ENCODE assay signal across 8 cellular contexts in the genomic region with DNA sequence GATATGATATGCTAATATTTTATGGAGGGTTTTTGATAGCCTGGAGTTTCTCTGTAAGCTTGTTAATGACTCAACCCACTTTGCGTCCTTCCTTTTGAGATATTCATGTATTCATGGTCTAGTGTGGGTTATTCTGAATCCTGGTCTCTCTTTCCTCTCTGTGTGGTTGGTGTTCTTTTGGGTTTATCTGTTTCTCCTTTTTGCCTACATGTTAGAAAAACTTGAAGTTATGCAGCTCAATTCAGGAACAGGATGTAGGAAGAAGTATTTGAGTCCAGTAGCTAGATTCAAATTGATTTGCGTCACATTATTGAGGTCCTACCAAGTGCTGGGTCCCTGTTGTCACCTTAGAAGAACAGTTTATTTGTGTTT. TPM values are rescaled to one million over a fixed set of nuclear protein-coding genes. Genes with fewer than 3 reads are reported as not detected.
A peak's percentile ranks its signal among the peaks of the same experiment; 100 is the strongest.
DNase-seq lines count a peak whose midpoint lies in the region; ATAC-seq and TF ChIP-seq lines count a peak whose summit lies in the region.

No MANE protein-coding gene starts in this region.

- no peak overlapping the region for H3K4me3 Mint-ChIP-seq in activated CD4-positive, alpha-beta T cell treated with anti-CD3 and anti-CD28 coated beads, Interleukin-2, amount 10 ng/mL, durations not matched to agents 7 days and 5 days

- POLR2A ChIA-PET in activated CD4-positive, alpha-beta T cell treated with anti-CD3 and anti-CD28 coated beads, Interleukin-2, amount 10 ng/mL, durations not matched to agents 7 days and 5 days (lab: Charles Lee) = no interaction called here

- no peak overlapping the region for H2AFZ ChIP-seq in hepatocyte

- H3K36me3 Mint-ChIP-seq in activated CD4-positive, alpha-beta T cell treated with anti-CD3 and anti-CD28 coated beads, Interleukin-2, amount 10 ng/mL, durations not matched to agents 7 days and 5 days (ENCODE audit: low read depth) = peaks cover 54% of the 10 kb centered on the region

- no peak for ATAC-seq in HG03469 (IDR thresholded peaks at IDR 0.05; ENCODE audit: unreplicated experiment)

- H3K9me3 ChIP-seq in hepatocyte (ENCODE audit: low read depth) = no peaks in the 10 kb centered on the region
- H3K9me3 ChIP-seq in stomach = no peaks in the 10 kb centered on the region

- no peaks in the 10 kb centered on the region for H4K20me1 ChIP-seq in hepatocyte (ENCODE audit: insufficient read depth, poor library complexity, severe bottlenecking)

- H3K27ac ChIP-seq in hepatocyte = peak overlapping the region; percentile 88
- peak overlapping the region; percentile 75 to 88 (median 79) for H3K27ac ChIP-seq in stomach

- H3K4me1 Mint-ChIP-seq in activated CD4-positive, alpha-beta T cell treated with anti-CD3 and anti-CD28 coated beads, Interleukin-2, amount 10 ng/mL, durations not matched to agents 7 days and 5 days = peaks cover 94% of the 10 kb centered on the region

- H3K27me3 ChIP-seq in hepatocyte (no peaks in the 10 kb centered on the region), stomach (no peaks in the 10 kb centered on the region)

- H3K9me2 ChIP-seq in hepatocyte (replicated peaks; ENCODE audit: insufficient read depth) = no peaks in the 10 kb centered on the region

- TF ChIP-seq EP300 in stomach (IDR thresholded peaks at IDR 0.05) = no peak

- 96% methylated on average over 2 of the region's 2 CpGs for WGBS in hepatocyte (ENCODE audit: low lambda C conversion rate, missing lambda C conversion rate)
- WGBS in stomach, 5 donors = 66 to 76% (median 70%) methylated on average over 2 of the region's 2 CpGs

- peak overlapping the region; percentile 90 for H3K27ac Mint-ChIP-seq in activated CD4-positive, alpha-beta T cell treated with anti-CD3 and anti-CD28 coated beads, Interleukin-2, amount 10 ng/mL, durations not matched to agents 7 days and 5 days

- CTCF ChIA-PET in activated CD4-positive, alpha-beta T cell treated with anti-CD3 and anti-CD28 coated beads, Interleukin-2, amount 10 ng/mL, durations not matched to agents 7 days and 5 days (lab: Charles Lee) = interaction anchor here (1.2 to 1.7 kb wide), 3 partner anchors 9 to 48 kb away, joined by 3 to 7 read pairs (median 3); no protein-coding TSS in a partner anchor

- no peak for DNase-seq in activated CD4-positive, alpha-beta T cell treated with anti-CD3 and anti-CD28 coated beads, Interleukin-2, amount 10 ng/mL, durations not matched to agents 7 days and 5 days
- DNase-seq in activated CD4-positive, alpha-beta T cell treated with anti-CD3 and anti-CD28 coated beads, Interleukin-2, amount 50 U/mL, for 4 hours = no peak
- DNase-seq in SKM-1 (lab: John Stamatoyannopoulos, UW; ENCODE audit: unreplicated experiment) (peak; percentile 27), hepatocyte (ENCODE audit: low spot score) (no peak), stomach (no peak), NCI-H2171 treated with DMSO at 0.1 percent for 48 hours (lab: John Stamatoyannopoulos, UW) (no peak), inferior parietal cortex (ENCODE audit: extremely low spot score) (no peak)

- H3K36me3 ChIP-seq in hepatocyte (replicated peaks; ENCODE audit: insufficient read depth, low read depth) (no peaks in the 10 kb centered on the region), stomach (no peaks in the 10 kb centered on the region)

- peaks cover 58% of the 10 kb centered on the region for H3K79me2 ChIP-seq in hepatocyte

- H3K4me3 ChIP-seq in hepatocyte = no peak overlapping the region
- H3K4me3 ChIP-seq in stomach = no peak overlapping the region

- peak overlapping the region; percentile 54 for H3K4me2 ChIP-seq in hepatocyte

- TF ChIP-seq CTCF in hepatocyte (IDR thresholded peaks at IDR 0.05; ENCODE audit: poor library complexity) (no peak), stomach (IDR thresholded peaks at IDR 0.05) (no peak)

- TF ChIP-seq POLR2A in stomach (IDR thresholded peaks at IDR 0.05) = no peak

- H3K4me1 ChIP-seq in hepatocyte (ENCODE audit: insufficient read depth) = peaks cover 27% of the 10 kb centered on the region
- peaks cover 41 to 83% (median 60%) of the 10 kb centered on the region in 4 donors for H3K4me1 ChIP-seq in stomach

- H3K27me3 Mint-ChIP-seq in activated CD4-positive, alpha-beta T cell treated with anti-CD3 and anti-CD28 coated beads, Interleukin-2, amount 10 ng/mL, durations not matched to agents 7 days and 5 days = no peaks in the 10 kb centered on the region

- intact Hi-C loops in stomach (cut with DNase I; ENCODE audit: low total_unique reads) = no loop called here

- H3K9me3 Mint-ChIP-seq in activated CD4-positive, alpha-beta T cell treated with anti-CD3 and anti-CD28 coated beads, Interleukin-2, amount 10 ng/mL, durations not matched to agents 7 days and 5 days = peaks cover 5% of the 10 kb centered on the region

RNA-seq across cellular contexts. Expression of gene CMTM7, which starts 28.1 kb away (rescaled TPM):
- total RNA-seq in activated CD4-positive, alpha-beta T cell treated with anti-CD3 and anti-CD28 coated beads, Interleukin-2, amount 10 ng/mL, durations not matched to agents 7 days and 5 days = 10 to 100 TPM; 45.9 to 62.6 TPM
- total RNA-seq in hepatocyte = 6.1 and 11.4 TPM in 2 replicates
- polyA plus RNA-seq in hepatocyte = 62.5 and 63.0 TPM in 2 replicates
- 10 to 100 TPM in 2 of 5 donors, 1 to 10 TPM in 2, not detected in 1; 3.1 to 54.9 (median 8.7) TPM for total RNA-seq in stomach
- polyA plus RNA-seq in stomach = 1 to 10 TPM; 5.7 to 8.7 (median 7.4) TPM
